Comparison of ENCODE assay signal across 29 cellular contexts in the genomic region with DNA sequence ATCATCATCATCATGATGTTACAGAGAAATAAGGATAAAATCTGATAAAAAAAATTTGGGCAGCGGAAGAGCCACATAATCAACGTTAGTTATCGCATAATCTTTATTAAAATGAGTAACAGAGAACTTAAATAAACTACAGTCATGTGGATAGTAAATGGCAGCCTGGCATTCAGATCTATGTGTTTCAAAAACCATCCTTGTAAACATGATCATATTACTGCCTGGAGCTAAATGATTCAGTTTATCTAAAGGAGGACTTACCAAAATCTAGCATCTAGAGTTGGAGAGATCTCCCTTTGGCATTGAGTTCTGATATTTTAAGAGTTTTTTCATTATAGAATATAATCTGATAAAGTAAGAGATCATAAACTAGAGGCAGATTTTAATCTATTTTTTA.
"Had no signal": no experiment of that assay in that cellular context is flagged by ENCODE, and none has a peak within 500 bp of the region (broad histone marks: within the 10 kb centered on the region; RNA-seq: fewer than 3 reads in every experiment).

No MANE protein-coding gene starts in this region.

- H3K4me3 ChIP-seq: ascending aorta, heart right ventricle, pancreas, psoas muscle, smooth muscle cell, uterus had no signal

- H3K9me3 ChIP-seq: ascending aorta, pancreas, psoas muscle, uterus had no signal

- H3K9me3 Mint-ChIP-seq: activated B cell treated with CpG ODN at 0.5 μM for 24 hours; activated naive CD8-positive, alpha-beta T cell treated with anti-CD3 and anti-CD28 coated beads for 36 hours; activated T-cell treated with anti-CD3 and anti-CD28 coated beads, Interleukin-2, amount 50 U/mL, for 72 hours; brain; memory B cell; neural crest cell; stimulated activated memory B cell treated with anti-CD40 and anti-IgM and Interleukin-4, amounts not matched to agents 10 μg/mL and 1 μg/mL and 100 μg/mL, for 72 hours; stimulated activated naive CD8-positive, alpha-beta T cell treated with anti-CD3 and anti-CD28 coated beads, Interleukin-15, amount 100 ng/mL, for 72 hours; T-helper 2 cell treated with Interferon-gamma antibody and Interleukin-4, amounts not matched to agents 5 μg/mL and 100 μg/mL, for 36 hours; type B pancreatic cell had no signal

- H3K4me1 ChIP-seq: ascending aorta, heart right ventricle, pancreas, psoas muscle, uterus had no signal

- H3K27ac ChIP-seq: ascending aorta, heart right ventricle, pancreas, psoas muscle, uterus had no signal

- H3K4me3 Mint-ChIP-seq: activated B cell treated with CpG ODN at 0.5 μM for 24 hours; activated CD8-positive, alpha-beta memory T cell treated with anti-CD3 and anti-CD28 coated beads, Interleukin-2, amount 10 ng/mL, durations not matched to agents 7 days and 5 days; activated CD8-positive, alpha-beta T cell treated with anti-CD3 and anti-CD28 coated beads, Interleukin-2, amount 10 ng/mL, durations not matched to agents 7 days and 5 days; activated naive CD8-positive, alpha-beta T cell treated with anti-CD3 and anti-CD28 coated beads for 36 hours; activated T-cell treated with anti-CD3 and anti-CD28 coated beads, Interleukin-2, amount 50 U/mL, for 72 hours; brain; memory B cell; naive thymus-derived CD8-positive, alpha-beta T cell; neural crest cell; stimulated activated memory B cell treated with anti-CD40 and anti-IgM and Interleukin-4, amounts not matched to agents 10 μg/mL and 1 μg/mL and 100 μg/mL, for 72 hours; stimulated activated naive CD8-positive, alpha-beta T cell treated with anti-CD3 and anti-CD28 coated beads, Interleukin-15, amount 100 ng/mL, for 72 hours; T-helper 2 cell treated with Interferon-gamma antibody and Interleukin-4, amounts not matched to agents 5 μg/mL and 100 μg/mL, for 36 hours; type B pancreatic cell had no signal

- H3K27ac Mint-ChIP-seq: activated B cell treated with CpG ODN at 0.5 μM for 24 hours; activated CD8-positive, alpha-beta memory T cell treated with anti-CD3 and anti-CD28 coated beads, Interleukin-2, amount 10 ng/mL, durations not matched to agents 7 days and 5 days; activated CD8-positive, alpha-beta T cell treated with anti-CD3 and anti-CD28 coated beads, Interleukin-2, amount 10 ng/mL, durations not matched to agents 7 days and 5 days; activated naive CD8-positive, alpha-beta T cell treated with anti-CD3 and anti-CD28 coated beads for 36 hours; activated T-cell treated with anti-CD3 and anti-CD28 coated beads, Interleukin-2, amount 50 U/mL, for 72 hours; brain; memory B cell; naive thymus-derived CD8-positive, alpha-beta T cell; stimulated activated memory B cell treated with anti-CD40 and anti-IgM and Interleukin-4, amounts not matched to agents 10 μg/mL and 1 μg/mL and 100 μg/mL, for 72 hours; stimulated activated naive CD8-positive, alpha-beta T cell treated with anti-CD3 and anti-CD28 coated beads, Interleukin-15, amount 100 ng/mL, for 72 hours; T-helper 2 cell treated with Interferon-gamma antibody and Interleukin-4, amounts not matched to agents 5 μg/mL and 100 μg/mL, for 36 hours; type B pancreatic cell had no signal

- H3K27me3 ChIP-seq: ascending aorta, heart right ventricle, pancreas, uterus had no signal

- H3K4me1 Mint-ChIP-seq: activated B cell treated with CpG ODN at 0.5 μM for 24 hours; activated CD8-positive, alpha-beta memory T cell treated with anti-CD3 and anti-CD28 coated beads, Interleukin-2, amount 10 ng/mL, durations not matched to agents 7 days and 5 days; activated naive CD8-positive, alpha-beta T cell treated with anti-CD3 and anti-CD28 coated beads for 36 hours; brain; memory B cell; naive thymus-derived CD8-positive, alpha-beta T cell; neural crest cell; stimulated activated memory B cell treated with anti-CD40 and anti-IgM and Interleukin-4, amounts not matched to agents 10 μg/mL and 1 μg/mL and 100 μg/mL, for 72 hours; stimulated activated naive CD8-positive, alpha-beta T cell treated with anti-CD3 and anti-CD28 coated beads, Interleukin-15, amount 100 ng/mL, for 72 hours had no signal

- DNase-seq: activated B cell treated with CpG ODN at 0.5 μM for 24 hours; activated CD4-positive, alpha-beta T cell treated with anti-CD3 and anti-CD28 coated beads, Interleukin-2, amount 50 U/mL, for 1 hour; activated CD8-positive, alpha-beta memory T cell treated with anti-CD3 and anti-CD28 coated beads, Interleukin-2, amount 10 ng/mL, durations not matched to agents 7 days and 5 days; activated CD8-positive, alpha-beta T cell treated with anti-CD3 and anti-CD28 coated beads, Interleukin-2, amount 10 ng/mL, durations not matched to agents 7 days and 5 days; activated naive CD4-positive, alpha-beta T cell; activated naive CD8-positive, alpha-beta T cell treated with anti-CD3 and anti-CD28 coated beads for 36 hours; activated T-cell treated with anti-CD3 and anti-CD28 coated beads, Interleukin-2, amount 50 U/mL, for 72 hours; caudate nucleus; cortex of kidney; foreskin melanocyte; heart right ventricle; naive thymus-derived CD8-positive, alpha-beta T cell; nucleus accumbens; pancreas; psoas muscle; stimulated activated CD4-positive, alpha-beta T cell treated with anti-CD3 and anti-CD28 coated beads, Interleukin-1b, Interleukin-23, amount 100 ng/mL, for 48 hours; stimulated activated CD4-positive, alpha-beta T cell treated with anti-CD3 and anti-CD28 coated beads, Interleukin-4, amount 100 ng/mL, for 4 hours; stimulated activated CD8-positive, alpha-beta memory T cell treated with anti-CD3 and anti-CD28 coated beads, Interleukin-4, amount 100 ng/mL, for 48 hours; stimulated activated naive CD8-positive, alpha-beta T cell treated with anti-CD3 and anti-CD28 coated beads, Interleukin-15, amount 100 ng/mL, for 72 hours; substantia nigra; uterus had no signal

- H3K36me3 ChIP-seq: ascending aorta, heart right ventricle, pancreas, uterus had no signal

- H3K36me3 Mint-ChIP-seq: activated CD8-positive, alpha-beta memory T cell treated with anti-CD3 and anti-CD28 coated beads, Interleukin-2, amount 10 ng/mL, durations not matched to agents 7 days and 5 days; activated naive CD8-positive, alpha-beta T cell treated with anti-CD3 and anti-CD28 coated beads for 36 hours; brain; memory B cell; naive thymus-derived CD8-positive, alpha-beta T cell; stimulated activated memory B cell treated with anti-CD40 and anti-IgM and Interleukin-4, amounts not matched to agents 10 μg/mL and 1 μg/mL and 100 μg/mL, for 72 hours; type B pancreatic cell had no signal

- H3K27me3 Mint-ChIP-seq: activated B cell treated with CpG ODN at 0.5 μM for 24 hours; activated CD8-positive, alpha-beta memory T cell treated with anti-CD3 and anti-CD28 coated beads, Interleukin-2, amount 10 ng/mL, durations not matched to agents 7 days and 5 days; activated naive CD8-positive, alpha-beta T cell treated with anti-CD3 and anti-CD28 coated beads for 36 hours; memory B cell; naive thymus-derived CD8-positive, alpha-beta T cell; stimulated activated memory B cell treated with anti-CD40 and anti-IgM and Interleukin-4, amounts not matched to agents 10 μg/mL and 1 μg/mL and 100 μg/mL, for 72 hours; stimulated activated naive CD8-positive, alpha-beta T cell treated with anti-CD3 and anti-CD28 coated beads, Interleukin-15, amount 100 ng/mL, for 72 hours; type B pancreatic cell had no signal

- H3K4me2 ChIP-seq: smooth muscle cell had no signal
